In the genomic region with DNA sequence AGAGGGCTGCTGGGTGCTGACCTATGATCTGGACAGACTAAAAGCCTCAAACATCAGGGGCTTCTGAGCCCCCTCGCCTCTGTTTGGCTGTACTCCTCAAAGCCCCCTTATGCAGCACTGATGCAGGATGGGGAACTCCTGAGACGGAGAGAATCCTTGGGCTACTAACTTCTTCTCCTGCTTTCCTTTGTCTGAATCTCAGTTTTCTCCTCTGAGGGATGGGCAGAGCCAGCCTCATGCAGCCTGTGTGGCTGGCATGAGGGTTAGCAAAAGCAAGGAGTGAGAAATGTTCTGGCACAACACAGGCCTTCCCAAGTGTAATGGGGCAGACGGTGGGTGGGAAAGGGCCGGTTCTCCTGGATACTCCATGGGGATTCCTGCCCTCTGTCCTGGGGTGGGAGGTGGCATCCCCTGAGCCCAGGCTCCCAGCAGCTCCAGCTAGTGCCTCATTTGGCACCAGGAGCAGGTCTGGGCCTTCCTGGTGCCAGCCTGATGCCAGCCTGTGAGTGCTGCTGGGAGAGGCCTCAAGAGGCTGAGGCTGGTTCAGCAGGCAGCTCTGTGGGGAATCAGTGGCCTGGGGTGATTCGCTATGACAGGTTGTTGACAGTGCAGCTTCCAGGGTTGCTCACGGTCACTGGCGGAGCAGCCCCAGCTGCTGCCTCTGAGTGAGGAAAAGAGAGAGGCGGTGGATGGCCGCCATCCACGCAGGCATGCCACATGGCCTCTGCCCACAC, we compare ENCODE assay signal across 8 cellular contexts. TPM values are rescaled to one million over a fixed set of nuclear protein-coding genes. Genes with fewer than 3 reads are reported as not detected.
A peak's percentile ranks its signal among the peaks of the same experiment; 100 is the strongest.
DNase-seq lines count a peak whose midpoint lies in the region; ATAC-seq and FAIRE-seq lines count a peak whose summit lies in the region.
"Had no signal": no experiment of that assay in that cellular context is flagged by ENCODE, and none has a peak within 500 bp of the region (broad histone marks: within the 10 kb centered on the region; RNA-seq: fewer than 3 reads in every experiment).

No MANE protein-coding gene starts in this region.

- no peak for ATAC-seq in HG03571 (IDR thresholded peaks at IDR 0.05; ENCODE audit: unreplicated experiment)

- peak; percentile 70 for DNase-seq in ELR (ENCODE audit: low read depth)
- DNase-seq in NCI-H510A treated with DMSO at 0.1 percent for 48 hours (lab: John Stamatoyannopoulos, UW) = peak; percentile 26
- DNase-seq in globus pallidus (ENCODE audit: low spot score) = peak; percentile 42
- DNase-seq in retina = peak; percentile 89
- DNase-seq in activated T-helper 2 cell treated with anti-CD3 and anti-CD28 coated beads, Interferon-gamma antibody, Interleukin-2, Interleukin-4, amounts not matched to agents 10 μg/mL and 5 μg/mL and 100 μg/mL, durations not matched to agents 14 hours and 24 hours and 36 hours (ENCODE audit: low spot score) = no peak
- DNase-seq in HTR-8/SVneo (ENCODE audit: insufficient read length, low spot score) = no peak

- H3K4me1 Mint-ChIP-seq in activated T-helper 2 cell treated with anti-CD3 and anti-CD28 coated beads, Interferon-gamma antibody, Interleukin-2, Interleukin-4, amounts not matched to agents 10 μg/mL and 5 μg/mL and 100 μg/mL, durations not matched to agents 14 hours and 24 hours and 36 hours (ENCODE audit: low read depth) = peaks cover 13% of the 10 kb centered on the region

- peaks cover 4% of the 10 kb centered on the region for H3K36me3 Mint-ChIP-seq in activated T-helper 2 cell treated with anti-CD3 and anti-CD28 coated beads, Interferon-gamma antibody, Interleukin-2, Interleukin-4, amounts not matched to agents 10 μg/mL and 5 μg/mL and 100 μg/mL, durations not matched to agents 14 hours and 24 hours and 36 hours (ENCODE audit: low read depth)
- H3K36me3 Mint-ChIP-seq: memory B cell had no signal

- no peaks in the 10 kb centered on the region for H3K9me3 Mint-ChIP-seq in activated T-helper 2 cell treated with anti-CD3 and anti-CD28 coated beads, Interferon-gamma antibody, Interleukin-2, Interleukin-4, amounts not matched to agents 10 μg/mL and 5 μg/mL and 100 μg/mL, durations not matched to agents 14 hours and 24 hours and 36 hours
- H3K9me3 Mint-ChIP-seq: memory B cell had no signal

- no peak overlapping the region for H3K4me3 Mint-ChIP-seq in activated T-helper 2 cell treated with anti-CD3 and anti-CD28 coated beads, Interferon-gamma antibody, Interleukin-2, Interleukin-4, amounts not matched to agents 10 μg/mL and 5 μg/mL and 100 μg/mL, durations not matched to agents 14 hours and 24 hours and 36 hours (ENCODE audit: low read depth)
- H3K4me3 Mint-ChIP-seq: memory B cell had no signal

- peaks cover 5% of the 10 kb centered on the region for H3K27me3 Mint-ChIP-seq in activated T-helper 2 cell treated with anti-CD3 and anti-CD28 coated beads, Interferon-gamma antibody, Interleukin-2, Interleukin-4, amounts not matched to agents 10 μg/mL and 5 μg/mL and 100 μg/mL, durations not matched to agents 14 hours and 24 hours and 36 hours (ENCODE audit: low read depth)

- intact Hi-C loops in activated T-helper 2 cell treated with anti-CD3 and anti-CD28 coated beads, Interferon-gamma antibody, Interleukin-2, Interleukin-4, amounts not matched to agents 10 μg/mL and 5 μg/mL and 100 μg/mL, durations not matched to agents 14 hours and 24 hours and 36 hours (cut with micrococcal nuclease) = loop anchor here (5.0 kb wide), 1 partner anchor 435 kb away; no protein-coding TSS in a partner anchor

- no peak overlapping the region for H3K27ac Mint-ChIP-seq in activated T-helper 2 cell treated with anti-CD3 and anti-CD28 coated beads, Interferon-gamma antibody, Interleukin-2, Interleukin-4, amounts not matched to agents 10 μg/mL and 5 μg/mL and 100 μg/mL, durations not matched to agents 14 hours and 24 hours and 36 hours
- H3K27ac Mint-ChIP-seq: memory B cell had no signal

- FAIRE-seq in HTR-8/SVneo (lab: Jason Lieb, UNC) = no peak

RNA-seq across cellular contexts. Expression of gene BRD7, which starts 4.0 kb away (rescaled TPM):
- total RNA-seq in activated T-helper 2 cell treated with anti-CD3 and anti-CD28 coated beads, Interferon-gamma antibody, Interleukin-2, Interleukin-4, amounts not matched to agents 10 μg/mL and 5 μg/mL and 100 μg/mL, durations not matched to agents 14 hours and 24 hours and 36 hours = 76.0 and 79.5 TPM in 2 replicates

Comparison
In these comparisons a context has a peak if more than half of its experiments do, and no peak if none do; other contexts are left out.
1. DNase-seq: peak in ELR (single experiment), NCI-H510A treated with DMSO at 0.1 percent for 48 hours (single experiment), globus pallidus (single experiment) and retina (single experiment); none in activated T-helper 2 cell treated with anti-CD3 and anti-CD28 coated beads, Interferon-gamma antibody, Interleukin-2, Interleukin-4, amounts not matched to agents 10 μg/mL and 5 μg/mL and 100 μg/mL, durations not matched to agents 14 hours and 24 hours and 36 hours (single experiment) and HTR-8/SVneo (single experiment).